ENCODE assay signal across 16 cellular contexts in genomic region chr3:23017800-23018199, GRCh38.
A peak's percentile ranks its signal among the peaks of the same experiment; 100 is the strongest.
DNase-seq lines count a peak whose midpoint lies in the region; ATAC-seq and TF ChIP-seq lines count a peak whose summit lies in the region.
"Had no signal": no experiment of that assay in that cellular context is flagged by ENCODE, and none has a peak within 500 bp of the region (broad histone marks: within the 10 kb centered on the region; RNA-seq: fewer than 3 reads in every experiment).

No MANE protein-coding gene starts in this region.

- H3K4me1 ChIP-seq in prostate gland (replicated peaks) = no peaks in the 10 kb centered on the region

- peak overlapping the region; percentile 7 for H3K27ac Mint-ChIP-seq in mesothelial cell of epicardium
- H3K27ac Mint-ChIP-seq: activated CD4-positive, alpha-beta T cell treated with anti-CD3 and anti-CD28 coated beads for 36 hours; CD14-positive monocyte; endodermal cell had no signal

- 16% methylated on average over 1 of the region's 1 CpG for WGBS in prostate gland

- H3K36me3 Mint-ChIP-seq in mesothelial cell of epicardium = no peaks in the 10 kb centered on the region
- H3K36me3 Mint-ChIP-seq: CD14-positive monocyte had no signal

- no peaks in the 10 kb centered on the region for H3K36me3 ChIP-seq in prostate gland
- H3K36me3 ChIP-seq: heart right ventricle had no signal

- ATAC-seq in HG02938 (IDR thresholded peaks at IDR 0.05; ENCODE audit: unreplicated experiment) (no peak), HG03565 (IDR thresholded peaks at IDR 0.05; ENCODE audit: unreplicated experiment) (no peak)
- ATAC-seq: activated CD4-positive, alpha-beta T cell treated with anti-CD3 and anti-CD28 coated beads for 36 hours; activated T-cell treated with anti-CD3 and anti-CD28 coated beads, Interleukin-2, amount 50 U/mL, for 4 hours; stimulated activated naive CD8-positive, alpha-beta T cell treated with anti-CD3 and anti-CD28 coated beads, Interleukin-15, Interleukin-2, amounts not matched to agents 100 U/mL and 50 U/mL, for 24 hours had no signal

- H3K4me1 Mint-ChIP-seq in mesothelial cell of epicardium = peaks cover 26% of the 10 kb centered on the region
- H3K4me1 Mint-ChIP-seq: activated CD4-positive, alpha-beta T cell treated with anti-CD3 and anti-CD28 coated beads for 36 hours; CD14-positive monocyte had no signal

- no peaks in the 10 kb centered on the region for H3K27me3 ChIP-seq in prostate gland (replicated peaks; ENCODE audit: insufficient read depth)

- no peak overlapping the region for H3K4me3 ChIP-seq in prostate gland
- H3K4me3 ChIP-seq: heart right ventricle had no signal

- no peaks in the 10 kb centered on the region for H3K27me3 Mint-ChIP-seq in mesothelial cell of epicardium (ENCODE audit: low read depth)
- H3K27me3 Mint-ChIP-seq: activated CD4-positive, alpha-beta T cell treated with anti-CD3 and anti-CD28 coated beads for 36 hours had no signal

- DNase-seq in GM04504 (ENCODE audit: low read depth) = peak; percentile 45
- DNase-seq in NCI-H226 = peak; percentile 93
- DNase-seq in dermis blood vessel endothelial cell = peak; percentile 7
- DNase-seq in mesothelial cell of epicardium (ENCODE audit: low spot score in 2 of 2, unreplicated experiment in 2 of 2) = no peak
- DNase-seq in prostate gland (ENCODE audit: low spot score) = no peak
- no peak for DNase-seq in NCI-H524 (lab: John Stamatoyannopoulos, UW)
- DNase-seq: activated CD4-positive, alpha-beta T cell treated with anti-CD3 and anti-CD28 coated beads for 36 hours; activated T-cell treated with anti-CD3 and anti-CD28 coated beads, Interleukin-2, amount 50 U/mL, for 4 hours; endodermal cell; heart right ventricle; NCI-H446; stimulated activated naive CD8-positive, alpha-beta T cell treated with anti-CD3 and anti-CD28 coated beads, Interleukin-15, Interleukin-2, amounts not matched to agents 100 U/mL and 50 U/mL, for 24 hours; T-helper 2 cell had no signal

- no peak for TF ChIP-seq POLR2A in prostate gland (IDR thresholded peaks at IDR 0.05)

- intact Hi-C loops in prostate gland (cut with DNase I) = no loop called here

- TF ChIP-seq CTCF in mesothelial cell of epicardium (IDR thresholded peaks at IDR 0.05; ENCODE audit: unreplicated experiment) (no peak), prostate gland (IDR thresholded peaks at IDR 0.05) (no peak)

- no peak overlapping the region for H3K27ac ChIP-seq in prostate gland
- H3K27ac ChIP-seq: heart right ventricle had no signal

- H3K9me3 Mint-ChIP-seq in mesothelial cell of epicardium = peaks cover 18% of the 10 kb centered on the region
- H3K9me3 Mint-ChIP-seq: activated T-cell treated with anti-CD3 and anti-CD28 coated beads, Interleukin-2, amount 50 U/mL, for 4 hours; endodermal cell had no signal

- H3K9me3 ChIP-seq in prostate gland = no peaks in the 10 kb centered on the region

- no peak overlapping the region for H3K4me3 Mint-ChIP-seq in mesothelial cell of epicardium
- H3K4me3 Mint-ChIP-seq: activated CD4-positive, alpha-beta T cell treated with anti-CD3 and anti-CD28 coated beads for 36 hours; activated T-cell treated with anti-CD3 and anti-CD28 coated beads, Interleukin-2, amount 50 U/mL, for 4 hours; CD14-positive monocyte; endodermal cell had no signal

Comparison
In these comparisons a context has a peak if more than half of its experiments do, and no peak if none do; other contexts are left out.
1. DNase-seq: peak in GM04504 (single experiment), NCI-H226 (single experiment) and dermis blood vessel endothelial cell (single experiment); none in mesothelial cell of epicardium (0 of 2), prostate gland (single experiment) and NCI-H524 (0 of 2).